In the genomic region with DNA sequence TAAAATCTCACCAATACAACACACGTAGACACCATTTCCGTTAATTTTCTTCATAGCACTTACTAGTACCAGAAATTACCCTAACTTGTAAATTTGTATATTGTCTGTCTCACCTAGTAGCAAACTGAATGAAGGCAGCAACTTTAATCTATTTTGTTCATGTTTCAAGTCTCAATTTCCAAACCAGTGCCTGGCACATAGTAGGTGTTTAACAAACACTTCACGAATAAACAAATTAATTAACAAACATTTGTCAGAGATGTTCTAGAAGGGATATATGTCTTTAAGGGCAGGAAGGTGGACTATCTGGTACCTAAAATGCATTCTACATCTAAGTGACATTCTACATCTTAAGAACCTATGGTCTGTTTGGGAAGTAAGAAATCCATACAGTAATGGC, we compare ENCODE assay signal across 1 cellular context.
TF ChIP-seq lines count a peak whose summit lies in the region.

No MANE protein-coding gene starts in this region.

TF ChIP-seq in K562, 482 proteins besides CTCF, POLR2A, EP300 and RAD21:
- TF ChIP-seq PHF21A (IDR thresholded peaks at IDR 0.05; ENCODE audit: borderline replicate concordance, low read depth) (no peak), ZKSCAN1 (IDR thresholded peaks at IDR 0.05; ENCODE audit: low read depth, low read length) (peak; percentile 83), ZNF589 (CRISPR knock-in tag; IDR thresholded peaks at IDR 0.05; ENCODE audit: low read depth) (no peak)
- TF ChIP-seq, protein P1, sequence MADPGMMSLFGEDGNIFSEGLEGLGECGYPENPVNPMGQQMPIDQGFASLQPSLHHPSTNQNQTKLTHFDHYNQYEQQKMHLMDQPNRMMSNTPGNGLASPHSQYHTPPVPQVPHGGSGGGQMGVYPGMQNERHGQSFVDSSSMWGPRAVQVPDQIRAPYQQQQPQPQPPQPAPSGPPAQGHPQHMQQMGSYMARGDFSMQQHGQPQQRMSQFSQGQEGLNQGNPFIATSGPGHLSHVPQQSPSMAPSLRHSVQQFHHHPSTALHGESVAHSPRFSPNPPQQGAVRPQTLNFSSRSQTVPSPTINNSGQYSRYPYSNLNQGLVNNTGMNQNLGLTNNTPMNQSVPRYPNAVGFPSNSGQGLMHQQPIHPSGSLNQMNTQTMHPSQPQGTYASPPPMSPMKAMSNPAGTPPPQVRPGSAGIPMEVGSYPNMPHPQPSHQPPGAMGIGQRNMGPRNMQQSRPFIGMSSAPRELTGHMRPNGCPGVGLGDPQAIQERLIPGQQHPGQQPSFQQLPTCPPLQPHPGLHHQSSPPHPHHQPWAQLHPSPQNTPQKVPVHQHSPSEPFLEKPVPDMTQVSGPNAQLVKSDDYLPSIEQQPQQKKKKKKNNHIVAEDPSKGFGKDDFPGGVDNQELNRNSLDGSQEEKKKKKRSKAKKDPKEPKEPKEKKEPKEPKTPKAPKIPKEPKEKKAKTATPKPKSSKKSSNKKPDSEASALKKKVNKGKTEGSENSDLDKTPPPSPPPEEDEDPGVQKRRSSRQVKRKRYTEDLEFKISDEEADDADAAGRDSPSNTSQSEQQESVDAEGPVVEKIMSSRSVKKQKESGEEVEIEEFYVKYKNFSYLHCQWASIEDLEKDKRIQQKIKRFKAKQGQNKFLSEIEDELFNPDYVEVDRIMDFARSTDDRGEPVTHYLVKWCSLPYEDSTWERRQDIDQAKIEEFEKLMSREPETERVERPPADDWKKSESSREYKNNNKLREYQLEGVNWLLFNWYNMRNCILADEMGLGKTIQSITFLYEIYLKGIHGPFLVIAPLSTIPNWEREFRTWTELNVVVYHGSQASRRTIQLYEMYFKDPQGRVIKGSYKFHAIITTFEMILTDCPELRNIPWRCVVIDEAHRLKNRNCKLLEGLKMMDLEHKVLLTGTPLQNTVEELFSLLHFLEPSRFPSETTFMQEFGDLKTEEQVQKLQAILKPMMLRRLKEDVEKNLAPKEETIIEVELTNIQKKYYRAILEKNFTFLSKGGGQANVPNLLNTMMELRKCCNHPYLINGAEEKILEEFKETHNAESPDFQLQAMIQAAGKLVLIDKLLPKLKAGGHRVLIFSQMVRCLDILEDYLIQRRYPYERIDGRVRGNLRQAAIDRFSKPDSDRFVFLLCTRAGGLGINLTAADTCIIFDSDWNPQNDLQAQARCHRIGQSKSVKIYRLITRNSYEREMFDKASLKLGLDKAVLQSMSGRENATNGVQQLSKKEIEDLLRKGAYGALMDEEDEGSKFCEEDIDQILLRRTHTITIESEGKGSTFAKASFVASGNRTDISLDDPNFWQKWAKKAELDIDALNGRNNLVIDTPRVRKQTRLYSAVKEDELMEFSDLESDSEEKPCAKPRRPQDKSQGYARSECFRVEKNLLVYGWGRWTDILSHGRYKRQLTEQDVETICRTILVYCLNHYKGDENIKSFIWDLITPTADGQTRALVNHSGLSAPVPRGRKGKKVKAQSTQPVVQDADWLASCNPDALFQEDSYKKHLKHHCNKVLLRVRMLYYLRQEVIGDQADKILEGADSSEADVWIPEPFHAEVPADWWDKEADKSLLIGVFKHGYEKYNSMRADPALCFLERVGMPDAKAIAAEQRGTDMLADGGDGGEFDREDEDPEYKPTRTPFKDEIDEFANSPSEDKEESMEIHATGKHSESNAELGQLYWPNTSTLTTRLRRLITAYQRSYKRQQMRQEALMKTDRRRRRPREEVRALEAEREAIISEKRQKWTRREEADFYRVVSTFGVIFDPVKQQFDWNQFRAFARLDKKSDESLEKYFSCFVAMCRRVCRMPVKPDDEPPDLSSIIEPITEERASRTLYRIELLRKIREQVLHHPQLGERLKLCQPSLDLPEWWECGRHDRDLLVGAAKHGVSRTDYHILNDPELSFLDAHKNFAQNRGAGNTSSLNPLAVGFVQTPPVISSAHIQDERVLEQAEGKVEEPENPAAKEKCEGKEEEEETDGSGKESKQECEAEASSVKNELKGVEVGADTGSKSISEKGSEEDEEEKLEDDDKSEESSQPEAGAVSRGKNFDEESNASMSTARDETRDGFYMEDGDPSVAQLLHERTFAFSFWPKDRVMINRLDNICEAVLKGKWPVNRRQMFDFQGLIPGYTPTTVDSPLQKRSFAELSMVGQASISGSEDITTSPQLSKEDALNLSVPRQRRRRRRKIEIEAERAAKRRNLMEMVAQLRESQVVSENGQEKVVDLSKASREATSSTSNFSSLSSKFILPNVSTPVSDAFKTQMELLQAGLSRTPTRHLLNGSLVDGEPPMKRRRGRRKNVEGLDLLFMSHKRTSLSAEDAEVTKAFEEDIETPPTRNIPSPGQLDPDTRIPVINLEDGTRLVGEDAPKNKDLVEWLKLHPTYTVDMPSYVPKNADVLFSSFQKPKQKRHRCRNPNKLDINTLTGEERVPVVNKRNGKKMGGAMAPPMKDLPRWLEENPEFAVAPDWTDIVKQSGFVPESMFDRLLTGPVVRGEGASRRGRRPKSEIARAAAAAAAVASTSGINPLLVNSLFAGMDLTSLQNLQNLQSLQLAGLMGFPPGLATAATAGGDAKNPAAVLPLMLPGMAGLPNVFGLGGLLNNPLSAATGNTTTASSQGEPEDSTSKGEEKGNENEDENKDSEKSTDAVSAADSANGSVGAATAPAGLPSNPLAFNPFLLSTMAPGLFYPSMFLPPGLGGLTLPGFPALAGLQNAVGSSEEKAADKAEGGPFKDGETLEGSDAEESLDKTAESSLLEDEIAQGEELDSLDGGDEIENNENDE (IDR thresholded peaks at IDR 0.05; ENCODE audit: low read depth, low read length), result no peak
- TF ChIP-seq, protein P2, sequence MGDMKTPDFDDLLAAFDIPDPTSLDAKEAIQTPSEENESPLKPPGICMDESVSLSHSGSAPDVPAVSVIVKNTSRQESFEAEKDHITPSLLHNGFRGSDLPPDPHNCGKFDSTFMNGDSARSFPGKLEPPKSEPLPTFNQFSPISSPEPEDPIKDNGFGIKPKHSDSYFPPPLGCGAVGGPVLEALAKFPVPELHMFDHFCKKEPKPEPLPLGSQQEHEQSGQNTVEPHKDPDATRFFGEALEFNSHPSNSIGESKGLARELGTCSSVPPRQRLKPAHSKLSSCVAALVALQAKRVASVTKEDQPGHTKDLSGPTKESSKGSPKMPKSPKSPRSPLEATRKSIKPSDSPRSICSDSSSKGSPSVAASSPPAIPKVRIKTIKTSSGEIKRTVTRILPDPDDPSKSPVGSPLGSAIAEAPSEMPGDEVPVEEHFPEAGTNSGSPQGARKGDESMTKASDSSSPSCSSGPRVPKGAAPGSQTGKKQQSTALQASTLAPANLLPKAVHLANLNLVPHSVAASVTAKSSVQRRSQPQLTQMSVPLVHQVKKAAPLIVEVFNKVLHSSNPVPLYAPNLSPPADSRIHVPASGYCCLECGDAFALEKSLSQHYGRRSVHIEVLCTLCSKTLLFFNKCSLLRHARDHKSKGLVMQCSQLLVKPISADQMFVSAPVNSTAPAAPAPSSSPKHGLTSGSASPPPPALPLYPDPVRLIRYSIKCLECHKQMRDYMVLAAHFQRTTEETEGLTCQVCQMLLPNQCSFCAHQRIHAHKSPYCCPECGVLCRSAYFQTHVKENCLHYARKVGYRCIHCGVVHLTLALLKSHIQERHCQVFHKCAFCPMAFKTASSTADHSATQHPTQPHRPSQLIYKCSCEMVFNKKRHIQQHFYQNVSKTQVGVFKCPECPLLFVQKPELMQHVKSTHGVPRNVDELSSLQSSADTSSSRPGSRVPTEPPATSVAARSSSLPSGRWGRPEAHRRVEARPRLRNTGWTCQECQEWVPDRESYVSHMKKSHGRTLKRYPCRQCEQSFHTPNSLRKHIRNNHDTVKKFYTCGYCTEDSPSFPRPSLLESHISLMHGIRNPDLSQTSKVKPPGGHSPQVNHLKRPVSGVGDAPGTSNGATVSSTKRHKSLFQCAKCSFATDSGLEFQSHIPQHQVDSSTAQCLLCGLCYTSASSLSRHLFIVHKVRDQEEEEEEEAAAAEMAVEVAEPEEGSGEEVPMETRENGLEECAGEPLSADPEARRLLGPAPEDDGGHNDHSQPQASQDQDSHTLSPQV (IDR thresholded peaks at IDR 0.05), result 0 out of 2 replicates have a peak, but pooled peaks have one; percentile 19
